1 cellular context compared by ENCODE assay signal in the genomic region with DNA sequence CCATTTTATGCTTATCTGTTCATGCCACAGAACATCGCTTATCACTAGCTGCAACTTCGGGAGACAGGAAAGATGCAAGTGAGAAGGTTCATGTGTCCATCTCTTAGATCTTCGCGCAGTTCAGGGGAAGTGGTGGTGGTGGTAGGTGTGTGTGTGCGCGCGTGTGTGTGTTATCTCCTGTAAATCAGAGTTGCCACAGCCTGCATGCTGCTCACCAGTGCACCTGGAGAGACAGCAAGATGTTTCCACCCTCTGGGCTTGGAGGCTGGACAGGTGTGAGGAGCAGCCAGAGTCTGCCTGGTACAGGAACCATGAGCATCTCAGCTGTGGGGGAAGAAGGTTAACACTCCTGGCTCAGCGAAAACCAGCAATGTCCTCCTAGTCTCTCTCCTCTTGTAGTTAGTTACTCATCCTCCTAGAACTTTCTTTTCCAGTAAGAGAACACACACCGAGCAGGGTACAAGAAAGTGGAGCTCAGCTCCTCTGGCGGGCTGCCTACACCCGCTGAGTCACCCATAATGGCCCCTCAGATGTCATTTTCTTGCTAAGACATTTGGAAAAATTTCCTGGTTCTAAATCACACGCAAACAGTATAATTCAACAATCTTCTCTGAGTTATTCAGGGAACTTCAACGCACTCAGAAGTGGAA.
TF ChIP-seq lines count a peak whose summit lies in the region.

No MANE protein-coding gene starts in this region.

TF ChIP-seq in GM12891, 5 proteins besides CTCF, POLR2A, EP300 and RAD21:
- no peak for TF ChIP-seq SPI1 (IDR thresholded peaks at IDR 0.05; ENCODE audit: low read depth, low read length)
- TF ChIP-seq POLR2AphosphoS5 (IDR thresholded peaks at IDR 0.05; ENCODE audit: low read depth, low read length): no peak
- no peak for TF ChIP-seq POU2F2 (IDR thresholded peaks at IDR 0.05; ENCODE audit: low read depth, low read length)
- TF ChIP-seq TAF1 (IDR thresholded peaks at IDR 0.05; ENCODE audit: low read depth, low read length): no peak
- TF ChIP-seq PAX5 (IDR thresholded peaks at IDR 0.05; ENCODE audit: insufficient read depth, low read length, severe bottlenecking): no peak
